Comparison of ENCODE assay signal across 11 cellular contexts in the genomic region with DNA sequence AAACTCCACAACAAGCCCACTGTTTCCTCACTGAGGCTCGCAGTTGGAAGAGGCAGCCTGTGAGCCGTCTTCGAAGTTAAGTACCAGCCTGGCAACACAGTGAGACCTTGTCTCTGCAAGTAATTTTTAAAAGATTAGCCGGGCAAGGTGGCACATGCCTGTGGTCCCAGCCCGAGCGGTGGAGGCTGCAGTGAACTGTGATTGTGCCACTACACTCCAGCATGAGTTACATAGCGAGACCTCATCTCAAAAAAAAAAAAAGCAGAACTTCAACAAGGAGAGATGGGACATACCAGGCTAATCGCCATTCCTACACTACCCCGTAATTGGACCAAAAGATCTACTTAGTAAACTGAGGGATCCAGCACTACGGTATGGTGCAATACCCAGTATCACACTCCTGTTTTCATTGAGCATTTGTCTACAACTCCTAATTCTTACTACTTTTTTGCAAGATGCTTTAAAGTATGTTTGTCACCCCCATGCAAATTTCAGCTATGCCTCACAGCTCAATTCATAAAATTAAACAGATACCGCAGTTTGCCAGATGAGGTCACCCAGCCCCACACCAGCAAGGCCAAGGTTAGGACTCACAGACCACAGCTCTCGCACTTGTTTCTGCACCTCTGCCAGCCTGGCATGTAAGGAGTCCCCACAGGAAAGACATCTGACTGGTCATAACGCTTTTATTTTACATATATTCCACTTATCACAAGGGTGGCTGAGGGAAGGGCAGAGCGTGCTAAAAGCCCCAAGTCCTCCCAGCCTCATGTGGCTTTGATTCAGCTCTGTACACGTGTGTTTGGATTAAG. TPM values are rescaled to one million over a fixed set of nuclear protein-coding genes. Genes with fewer than 3 reads are reported as not detected.
A peak's percentile ranks its signal among the peaks of the same experiment; 100 is the strongest.
DNase-seq lines count a peak whose midpoint lies in the region; ATAC-seq, FAIRE-seq and TF ChIP-seq lines count a peak whose summit lies in the region.
"Had no signal": no experiment of that assay in that cellular context is flagged by ENCODE, and none has a peak within 500 bp of the region (broad histone marks: within the 10 kb centered on the region; RNA-seq: fewer than 3 reads in every experiment).

No MANE protein-coding gene starts in this region.

- peaks cover 0 to 12% (median 0%) of the 10 kb centered on the region in 9 donors for H3K4me1 ChIP-seq in heart right ventricle
- H3K4me1 ChIP-seq in transverse colon = peaks cover 0 to 22% (median 15%) of the 10 kb centered on the region in 4 donors

- H3K4me3 ChIP-seq in MG63 (no peak overlapping the region), heart right ventricle (no peak overlapping the region), transverse colon (no peak overlapping the region)
- H3K4me3 ChIP-seq: cardiac muscle cell had no signal

- H3K27ac ChIP-seq in heart right ventricle (no peak overlapping the region), transverse colon (no peak overlapping the region)
- H3K27ac ChIP-seq: cardiac muscle cell, neutrophil had no signal

- peak overlapping the region; percentile 10 for H3K27ac Mint-ChIP-seq in activated CD8-positive, alpha-beta T cell treated with anti-CD3 and anti-CD28 coated beads for 36 hours
- no peak overlapping the region for H3K27ac Mint-ChIP-seq in activated CD8-positive, alpha-beta T cell treated with anti-CD3 and anti-CD28 coated beads, Interleukin-2, amount 10 ng/mL, durations not matched to agents 7 days and 5 days
- H3K27ac Mint-ChIP-seq in stimulated activated effector memory CD8-positive, alpha-beta T cell treated with anti-CD3 and anti-CD28 coated beads, Interleukin-12 subunit alpha, Interleukin-12 subunit beta, amount 100 ng/mL, for 72 hours = no peak overlapping the region

- FAIRE-seq in H54 (lab: Jason Lieb, UNC) = no peak

- ATAC-seq in activated CD8-positive, alpha-beta T cell treated with anti-CD3 and anti-CD28 coated beads for 36 hours = no peak
- no peak for ATAC-seq in activated CD8-positive, alpha-beta T cell treated with anti-CD3 and anti-CD28 coated beads, Interleukin-2, amount 10 ng/mL, durations not matched to agents 7 days and 5 days
- ATAC-seq in HG02610 (IDR thresholded peaks at IDR 0.05; ENCODE audit: unreplicated experiment) (peak; percentile 78), heart right ventricle (no peak)
- ATAC-seq in stimulated activated effector memory CD8-positive, alpha-beta T cell treated with anti-CD3 and anti-CD28 coated beads, Interleukin-12 subunit alpha, Interleukin-12 subunit beta, amount 100 ng/mL, for 72 hours = peak; percentile 66
- ATAC-seq: activated CD4-positive, CD25-positive, alpha-beta regulatory T cell treated with anti-CD3 and anti-CD28 coated beads, Interleukin-2, amount 50 U/mL, for 24 hours had no signal

- peaks cover 43% of the 10 kb centered on the region for H3K36me3 ChIP-seq in MG63
- peaks cover 0 to 63% (median 17%) of the 10 kb centered on the region in 9 donors for H3K36me3 ChIP-seq in heart right ventricle
- peaks cover 0 to 17% (median 8%) of the 10 kb centered on the region in 4 donors for H3K36me3 ChIP-seq in transverse colon

- H3K4me1 Mint-ChIP-seq in activated CD8-positive, alpha-beta T cell treated with anti-CD3 and anti-CD28 coated beads for 36 hours (ENCODE audit: low read depth) = peaks cover 11% of the 10 kb centered on the region
- peaks cover 13% of the 10 kb centered on the region for H3K4me1 Mint-ChIP-seq in activated CD8-positive, alpha-beta T cell treated with anti-CD3 and anti-CD28 coated beads, Interleukin-2, amount 10 ng/mL, durations not matched to agents 7 days and 5 days (ENCODE audit: low read depth)
- H3K4me1 Mint-ChIP-seq in stimulated activated effector memory CD8-positive, alpha-beta T cell treated with anti-CD3 and anti-CD28 coated beads, Interleukin-12 subunit alpha, Interleukin-12 subunit beta, amount 100 ng/mL, for 72 hours = peaks cover 12% of the 10 kb centered on the region

- POLR2A ChIA-PET in activated CD8-positive, alpha-beta T cell treated with anti-CD3 and anti-CD28 coated beads for 36 hours (lab: Charles Lee) = interaction anchor here (0.6 to 1.3 kb wide), 4 partner anchors 21 to 516 kb away, joined by 3 read pairs; a partner anchor contains a TSS
- POLR2A ChIA-PET in activated CD8-positive, alpha-beta T cell treated with anti-CD3 and anti-CD28 coated beads, Interleukin-2, amount 10 ng/mL, durations not matched to agents 7 days and 5 days (lab: Charles Lee) = interaction anchor here (0.7 to 4.6 kb wide), 3 partner anchors 9 to 84 kb away, joined by 3 to 18 read pairs (median 6); a partner anchor contains a TSS

- H3K9me3 ChIP-seq in MG63 (peaks cover 17% of the 10 kb centered on the region), heart right ventricle (peaks cover 0 to 9% (median 0%) of the 10 kb centered on the region in 11 donors), transverse colon (no peaks in the 10 kb centered on the region)
- H3K9me3 ChIP-seq: neutrophil had no signal

- CTCF ChIA-PET in activated CD8-positive, alpha-beta T cell treated with anti-CD3 and anti-CD28 coated beads for 36 hours (lab: Charles Lee) = interaction anchor here (0.6 to 3.0 kb wide), 6 partner anchors 9 to 510 kb away, joined by 3 to 19 read pairs (median 8); no protein-coding TSS in a partner anchor
- CTCF ChIA-PET in activated CD8-positive, alpha-beta T cell treated with anti-CD3 and anti-CD28 coated beads, Interleukin-2, amount 10 ng/mL, durations not matched to agents 7 days and 5 days (lab: Charles Lee) = interaction anchor here (0.6 to 2.0 kb wide), 5 partner anchors 9 to 496 kb away, joined by 3 to 19 read pairs (median 6); no protein-coding TSS in a partner anchor

- H3K27me3 ChIP-seq in MG63 = no peaks in the 10 kb centered on the region
- no peaks in the 10 kb centered on the region for H3K27me3 ChIP-seq in heart right ventricle
- H3K27me3 ChIP-seq in transverse colon = no peaks in the 10 kb centered on the region
- H3K27me3 ChIP-seq: cardiac muscle cell, neutrophil had no signal

- no peaks in the 10 kb centered on the region for H3K9me3 Mint-ChIP-seq in activated CD8-positive, alpha-beta T cell treated with anti-CD3 and anti-CD28 coated beads for 36 hours
- peaks cover 7% of the 10 kb centered on the region for H3K9me3 Mint-ChIP-seq in activated CD8-positive, alpha-beta T cell treated with anti-CD3 and anti-CD28 coated beads, Interleukin-2, amount 10 ng/mL, durations not matched to agents 7 days and 5 days (ENCODE audit: insufficient read depth)
- H3K9me3 Mint-ChIP-seq in stimulated activated effector memory CD8-positive, alpha-beta T cell treated with anti-CD3 and anti-CD28 coated beads, Interleukin-12 subunit alpha, Interleukin-12 subunit beta, amount 100 ng/mL, for 72 hours = no peaks in the 10 kb centered on the region

- 82 to 84% methylated on average over 15 of the region's 15 CpGs for WGBS in heart right ventricle, 2 donors
- 63 to 76% methylated on average over 4 to 15 of the region's 15 CpGs for WGBS in transverse colon (ENCODE audit: low coverage in 1 of 2), 2 donors

- no peak overlapping the region for H3K4me3 Mint-ChIP-seq in activated CD8-positive, alpha-beta T cell treated with anti-CD3 and anti-CD28 coated beads for 36 hours
- no peak overlapping the region for H3K4me3 Mint-ChIP-seq in activated CD8-positive, alpha-beta T cell treated with anti-CD3 and anti-CD28 coated beads, Interleukin-2, amount 10 ng/mL, durations not matched to agents 7 days and 5 days
- no peak overlapping the region for H3K4me3 Mint-ChIP-seq in stimulated activated effector memory CD8-positive, alpha-beta T cell treated with anti-CD3 and anti-CD28 coated beads, Interleukin-12 subunit alpha, Interleukin-12 subunit beta, amount 100 ng/mL, for 72 hours

- no peak for TF ChIP-seq POLR2A in H54 (IDR thresholded peaks at IDR 0.05; ENCODE audit: low read depth, low read length)
- no peak for TF ChIP-seq POLR2A in transverse colon (IDR thresholded peaks at IDR 0.05)

- DNase-seq in activated CD8-positive, alpha-beta T cell treated with anti-CD3 and anti-CD28 coated beads for 36 hours = no peak
- DNase-seq in activated CD8-positive, alpha-beta T cell treated with anti-CD3 and anti-CD28 coated beads, Interleukin-2, amount 10 ng/mL, durations not matched to agents 7 days and 5 days = no peak
- peak; percentile 38 for DNase-seq in MG63
- no peak for DNase-seq in stimulated activated effector memory CD8-positive, alpha-beta T cell treated with anti-CD3 and anti-CD28 coated beads, Interleukin-12 subunit alpha, Interleukin-12 subunit beta, amount 100 ng/mL, for 72 hours (ENCODE audit: low spot score in 2 of 2)
- DNase-seq in H54 (ENCODE audit: insufficient read length, low spot score) = no peak
- no peak for DNase-seq in heart right ventricle
- no peak for DNase-seq in transverse colon

- no peak for TF ChIP-seq EP300 in transverse colon (IDR thresholded peaks at IDR 0.05; ENCODE audit: low read depth)

- H3K27me3 Mint-ChIP-seq in activated CD8-positive, alpha-beta T cell treated with anti-CD3 and anti-CD28 coated beads for 36 hours = no peaks in the 10 kb centered on the region
- no peaks in the 10 kb centered on the region for H3K27me3 Mint-ChIP-seq in activated CD8-positive, alpha-beta T cell treated with anti-CD3 and anti-CD28 coated beads, Interleukin-2, amount 10 ng/mL, durations not matched to agents 7 days and 5 days (ENCODE audit: low read depth)

- in situ Hi-C loops in transverse colon (cut with MboI; ENCODE audit: low pct_ligation_motif_present in 1 of 4, low pct_unique_long_range_greater_than_20kb in 1 of 4, low sequenced_read_pairs in 3 of 4) = loop anchor here in 2 of 4 donors (10.0 kb wide), 1 partner anchor 503 kb away; no protein-coding TSS in a partner anchor

- no peak for TF ChIP-seq CTCF in activated CD8-positive, alpha-beta T cell treated with anti-CD3 and anti-CD28 coated beads for 36 hours (IDR thresholded peaks at IDR 0.05)
- TF ChIP-seq CTCF in heart right ventricle (IDR thresholded peaks at IDR 0.05) = no peak
- TF ChIP-seq CTCF in transverse colon (IDR thresholded peaks at IDR 0.05) = no peak

- H3K36me3 Mint-ChIP-seq in activated CD8-positive, alpha-beta T cell treated with anti-CD3 and anti-CD28 coated beads for 36 hours (ENCODE audit: low read depth) = peaks cover 29% of the 10 kb centered on the region
- peaks cover 40% of the 10 kb centered on the region for H3K36me3 Mint-ChIP-seq in activated CD8-positive, alpha-beta T cell treated with anti-CD3 and anti-CD28 coated beads, Interleukin-2, amount 10 ng/mL, durations not matched to agents 7 days and 5 days (ENCODE audit: low read depth)
- peaks cover 74% of the 10 kb centered on the region for H3K36me3 Mint-ChIP-seq in stimulated activated effector memory CD8-positive, alpha-beta T cell treated with anti-CD3 and anti-CD28 coated beads, Interleukin-12 subunit alpha, Interleukin-12 subunit beta, amount 100 ng/mL, for 72 hours

- intact Hi-C loops in activated CD8-positive, alpha-beta T cell treated with anti-CD3 and anti-CD28 coated beads for 36 hours (cut with micrococcal nuclease) = loop anchor here (2.0 to 10.0 kb wide), 3 partner anchors 201 to 503 kb away; a partner anchor contains a TSS
- intact Hi-C loops in heart right ventricle (cut with DNase I) (loop anchor here (2.0 to 10.0 kb wide), 16 partner anchors 56 to 663 kb away; a partner anchor contains a TSS), transverse colon (cut with DNase I; ENCODE audit: low total_unique reads) (loop anchor here (10.0 kb wide), 1 partner anchor 653 kb away; no protein-coding TSS in a partner anchor)

RNA-seq across cellular contexts. Expression of a gene that starts 21.0 kb away (rescaled TPM):
- 10 to 100 TPM; 14.9 to 15.5 TPM for total RNA-seq in activated CD8-positive, alpha-beta T cell treated with anti-CD3 and anti-CD28 coated beads for 36 hours
- total RNA-seq in activated CD8-positive, alpha-beta T cell treated with anti-CD3 and anti-CD28 coated beads, Interleukin-2, amount 10 ng/mL, durations not matched to agents 7 days and 5 days = 10 to 100 TPM; 15.4 to 16.9 TPM
- total RNA-seq in MG63 (2014; rRNA removed; shearing (Covaris generic); ENCODE audit: low replicate concordance) = 16.3 and 19.4 TPM in 2 replicates
- 10 to 100 TPM; 10.3 to 20.3 (median 13.9) TPM for total RNA-seq in heart right ventricle
- 1 to 10 TPM; 3.1 to 4.7 TPM for polyA plus RNA-seq in heart right ventricle
- 10 to 100 TPM in 2 of 4 donors, 1 to 10 TPM in 2; 4.4 to 19.2 (median 13.2) TPM for total RNA-seq in transverse colon

RNA-seq across cellular contexts. Expression of a gene that starts 37.1 kb away (rescaled TPM):
- not detected for total RNA-seq in activated CD8-positive, alpha-beta T cell treated with anti-CD3 and anti-CD28 coated beads for 36 hours
- not detected for total RNA-seq in activated CD8-positive, alpha-beta T cell treated with anti-CD3 and anti-CD28 coated beads, Interleukin-2, amount 10 ng/mL, durations not matched to agents 7 days and 5 days
- not detected in 2 replicates for total RNA-seq in MG63 (2014; rRNA removed; shearing (Covaris generic); ENCODE audit: low replicate concordance)
- total RNA-seq in heart right ventricle (1 to 10 TPM in 2 of 10 donors, under 1 TPM in 8; 0.23 to 1.4 (median 0.65) TPM), transverse colon (10 to 100 TPM in 2 of 4 donors, under 1 TPM in 1, not detected in 1; 0.55 to 28.7 (median 24.5) TPM)
- polyA plus RNA-seq in heart right ventricle = under 1 TPM; 0.29 to 0.35 TPM

RNA-seq across cellular contexts. Expression of a gene that starts 54.1 kb away (rescaled TPM):
- total RNA-seq in activated CD8-positive, alpha-beta T cell treated with anti-CD3 and anti-CD28 coated beads for 36 hours = 100 to 1,000 TPM; 132 to 134 TPM
- total RNA-seq in activated CD8-positive, alpha-beta T cell treated with anti-CD3 and anti-CD28 coated beads, Interleukin-2, amount 10 ng/mL, durations not matched to agents 7 days and 5 days = 100 to 1,000 TPM; 122 to 126 TPM
- 74.2 and 113 TPM in 2 replicates for total RNA-seq in MG63 (2014; rRNA removed; shearing (Covaris generic); ENCODE audit: low replicate concordance)
- total RNA-seq in heart right ventricle (10 to 100 TPM; 53.6 to 77.4 (median 62.7) TPM), transverse colon (10 to 100 TPM; 26.5 to 40.6 (median 32.2) TPM)
- 10 to 100 TPM; 42.5 to 96.0 TPM for polyA plus RNA-seq in heart right ventricle

Comparison
In these comparisons a context has a peak if more than half of its experiments do, and no peak if none do; other contexts are left out.
1. ATAC-seq: peak in HG02610 (single experiment) and stimulated activated effector memory CD8-positive, alpha-beta T cell treated with anti-CD3 and anti-CD28 coated beads, Interleukin-12 subunit alpha, Interleukin-12 subunit beta, amount 100 ng/mL, for 72 hours (single experiment); none in activated CD8-positive, alpha-beta T cell treated with anti-CD3 and anti-CD28 coated beads for 36 hours (single experiment), activated CD8-positive, alpha-beta T cell treated with anti-CD3 and anti-CD28 coated beads, Interleukin-2, amount 10 ng/mL, durations not matched to agents 7 days and 5 days (single experiment) and heart right ventricle (0 of 8).